ENCODE assay signal across 8 cellular contexts in genomic region chr9:32251539-32251938, GRCh38.
DNase-seq lines count a peak whose midpoint lies in the region; ATAC-seq, FAIRE-seq and TF ChIP-seq lines count a peak whose summit lies in the region.

No MANE protein-coding gene starts in this region.

- no peaks in the 10 kb centered on the region for H3K36me3 ChIP-seq in cardiac muscle cell
- no peaks in the 10 kb centered on the region for H3K36me3 ChIP-seq in H7 (replicated peaks; ENCODE audit: control insufficient read depth, insufficient read depth, low read length)

- TF ChIP-seq CTCF in cardiac muscle cell (IDR thresholded peaks at IDR 0.05; ENCODE audit: low read depth, low read length) (peak; percentile 77), LNCaP clone FGC (IDR thresholded peaks at IDR 0.05; ENCODE audit: control insufficient read depth, extremely low read depth, insufficient read depth) (peak; percentile 87), MCF 10A (IDR thresholded peaks at IDR 0.05; ENCODE audit: unreplicated experiment) (peak; percentile 65)

- FAIRE-seq in RCC 7860 (lab: Jason Lieb, UNC): no peak

- no TSS peak for BruUV-seq in MCF 10A (replicated peaks; lab: Mats Ljungman, UMichigan)

- peaks cover 65% of the 10 kb centered on the region for H3K27me3 Mint-ChIP-seq in MCF 10A (ENCODE audit: insufficient read depth, unreplicated experiment)

- H3K4me3 ChIP-seq in cardiac muscle cell (no peak overlapping the region), H7 (ENCODE audit: insufficient read depth, low read depth, low read length) (no peak overlapping the region), LNCaP clone FGC (ENCODE audit: low read depth, low read length) (no peak overlapping the region)

- POLR2A ChIA-PET in MCF 10A (lab: Yijun Ruan, JAX): interaction anchor here (0.6 to 1.5 kb wide), 3 partner anchors 70 to 542 kb away, joined by 3 to 5 read pairs (median 4); no protein-coding TSS in a partner anchor

- H3K27me3 ChIP-seq in cardiac muscle cell (no peaks in the 10 kb centered on the region), H7 (ENCODE audit: control insufficient read depth, insufficient read depth, low read length) (no peaks in the 10 kb centered on the region)

- intact Hi-C loops in Right ventricle myocardium superior (cut with DNase I) (no loop called here), MCF 10A (cut with micrococcal nuclease) (loop anchor here (1.0 to 10.0 kb wide), 5 partner anchors 104 to 947 kb away; no protein-coding TSS in a partner anchor)

- peak; percentile 74 to 79 for DNase-seq in cardiac muscle cell (ENCODE audit: low read depth in 1 of 2, low spot score in 1 of 2)
- no peak for DNase-seq in Right ventricle myocardium superior
- peak; percentile 76 for DNase-seq in H7
- DNase-seq in LNCaP clone FGC (ENCODE audit: low read depth): peak; percentile 63
- peak; percentile 29 for DNase-seq in RCC 7860 (ENCODE audit: low spot score)
- peak; percentile 85 for DNase-seq in MCF 10A (ENCODE audit: unreplicated experiment)
- peak; percentile 63 for DNase-seq in left lobe of liver (ENCODE audit: low spot score)
- peak; percentile 91 for DNase-seq in superior temporal gyrus (ENCODE audit: extremely low spot score)

- no peak overlapping the region for H3K27ac Mint-ChIP-seq in MCF 10A (ENCODE audit: low read depth, unreplicated experiment)

- CTCF ChIA-PET in MCF 10A (lab: Yijun Ruan, JAX): interaction anchor here (0.7 to 3.4 kb wide), 21 partner anchors 9 to 451 kb away, joined by 3 to 50 read pairs (median 4); no protein-coding TSS in a partner anchor

- no peak overlapping the region for H3K4me3 Mint-ChIP-seq in MCF 10A (ENCODE audit: unreplicated experiment)

- H3K9me3 ChIP-seq in cardiac muscle cell (ENCODE audit: low read depth): no peaks in the 10 kb centered on the region

- ATAC-seq in Right ventricle myocardium superior (ENCODE audit: poor library complexity) (no peak), left lobe of liver (peak; percentile 99)

- H3K36me3 Mint-ChIP-seq in MCF 10A (ENCODE audit: insufficient read depth, unreplicated experiment): no peaks in the 10 kb centered on the region

- no peak overlapping the region for H3K27ac ChIP-seq in cardiac muscle cell

- no peaks in the 10 kb centered on the region for H3K4me1 ChIP-seq in cardiac muscle cell (ENCODE audit: low read depth)

- no peaks in the 10 kb centered on the region for H3K9me3 Mint-ChIP-seq in MCF 10A (ENCODE audit: unreplicated experiment)

- H3K4me1 Mint-ChIP-seq in MCF 10A (ENCODE audit: insufficient read depth, unreplicated experiment): no peaks in the 10 kb centered on the region
